23 cellular contexts compared by ENCODE assay signal in genomic region chr10:110995301-110995700, GRCh38.
"Had no signal": no experiment of that assay in that cellular context is flagged by ENCODE, and none has a peak within 500 bp of the region (broad histone marks: within the 10 kb centered on the region; RNA-seq: fewer than 3 reads in every experiment).

No MANE protein-coding gene starts in this region.

- H3K27me3 ChIP-seq: colonic mucosa, esophagus muscularis mucosa, gastroesophageal sphincter, neutrophil, right lobe of liver had no signal

- FAIRE-seq: endometrium, urothelium cell line had no signal

- H3K27ac ChIP-seq: colonic mucosa, esophagus muscularis mucosa, gastroesophageal sphincter, neutrophil, psoas muscle, right lobe of liver, thoracic aorta had no signal

- H3K36me3 ChIP-seq: colonic mucosa, esophagus muscularis mucosa, gastroesophageal sphincter, right lobe of liver, thoracic aorta had no signal

- H3K9me3 ChIP-seq: colonic mucosa, esophagus muscularis mucosa, gastroesophageal sphincter, neutrophil, psoas muscle, right lobe of liver, thoracic aorta had no signal

- H3K4me1 ChIP-seq: colonic mucosa, gastroesophageal sphincter had no signal

- ATAC-seq: gastroesophageal sphincter; left colon; left ventricle myocardium superior; naive thymus-derived CD8-positive, alpha-beta T cell; psoas muscle; right lobe of liver; stimulated activated naive B cell treated with anti-CD40 and anti-IgM and Interleukin-4, amounts not matched to agents 10 μg/mL and 1 μg/mL and 100 μg/mL, for 72 hours; stimulated activated naive CD8-positive, alpha-beta T cell treated with anti-CD3 and anti-CD28 coated beads, Interleukin-15, amount 100 ng/mL, for 72 hours had no signal

- DNase-seq: cerebellar nuclear complex; colonic mucosa; effector CD8-positive, alpha-beta T cell; foreskin fibroblast; glutamatergic neuron; left colon; left ventricle myocardium superior; naive thymus-derived CD8-positive, alpha-beta T cell; psoas muscle; retina; right lobe of liver; stimulated activated CD4-positive, alpha-beta T cell treated with anti-CD3 and anti-CD28 coated beads, Interleukin-1b, Interleukin-23, amount 100 ng/mL, for 48 hours; stimulated activated CD4-positive, alpha-beta T cell treated with anti-CD3 and anti-CD28 coated beads, Interleukin-4, amount 100 ng/mL, for 24 hours; stimulated activated naive B cell treated with anti-CD40 and anti-IgM and Interleukin-4, amounts not matched to agents 10 μg/mL and 1 μg/mL and 100 μg/mL, for 72 hours; stimulated activated naive CD8-positive, alpha-beta T cell treated with anti-CD3 and anti-CD28 coated beads, Interleukin-15, amount 100 ng/mL, for 72 hours; trophoblast cell had no signal

- H3K4me3 ChIP-seq: colonic mucosa, esophagus muscularis mucosa, gastroesophageal sphincter, lung, psoas muscle, right lobe of liver, thoracic aorta had no signal
